ENCODE assay signal across 8 cellular contexts in genomic region chr3:49377483-49377882, GRCh38. TPM values are rescaled to one million over a fixed set of nuclear protein-coding genes. Genes with fewer than 3 reads are reported as not detected.
DNase-seq lines count a peak whose midpoint lies in the region; TF ChIP-seq lines count a peak whose summit lies in the region.

No MANE protein-coding gene starts in this region.

- H3K27ac Mint-ChIP-seq in activated CD4-positive, alpha-beta memory T cell treated with anti-CD3 and anti-CD28 coated beads, Interleukin-2, amount 10 ng/mL, durations not matched to agents 7 days and 5 days: peak overlapping the region; percentile 77

- no peak overlapping the region for H3K4me3 ChIP-seq in fibroblast of pulmonary artery (replicated peaks; ENCODE audit: low read depth, low read length)

- no peak for TF ChIP-seq CTCF in fibroblast of pulmonary artery (IDR thresholded peaks at IDR 0.05; ENCODE audit: low read length, missing control alignments)

- POLR2A ChIA-PET in activated CD4-positive, alpha-beta memory T cell treated with anti-CD3 and anti-CD28 coated beads, Interleukin-2, amount 10 ng/mL, durations not matched to agents 7 days and 5 days (lab: Charles Lee): interaction anchor here (1.1 to 1.7 kb wide), 3 partner anchors 12 to 39 kb away, joined by 3 read pairs; partner anchors contain the start of gene RHOA

- H3K27me3 Mint-ChIP-seq in activated CD4-positive, alpha-beta memory T cell treated with anti-CD3 and anti-CD28 coated beads, Interleukin-2, amount 10 ng/mL, durations not matched to agents 7 days and 5 days: no peaks in the 10 kb centered on the region

- in situ Hi-C loops in KBM-7 (cut with MboI; ENCODE audit: low pct_unique_long_range_greater_than_20kb, low sequenced_read_pairs): no loop called here

- peaks cover 58% of the 10 kb centered on the region for H3K36me3 Mint-ChIP-seq in activated CD4-positive, alpha-beta memory T cell treated with anti-CD3 and anti-CD28 coated beads, Interleukin-2, amount 10 ng/mL, durations not matched to agents 7 days and 5 days (ENCODE audit: low read depth)

- H3K4me1 Mint-ChIP-seq in activated CD4-positive, alpha-beta memory T cell treated with anti-CD3 and anti-CD28 coated beads, Interleukin-2, amount 10 ng/mL, durations not matched to agents 7 days and 5 days: peaks cover 32% of the 10 kb centered on the region

- H3K9me3 Mint-ChIP-seq in activated CD4-positive, alpha-beta memory T cell treated with anti-CD3 and anti-CD28 coated beads, Interleukin-2, amount 10 ng/mL, durations not matched to agents 7 days and 5 days: peaks cover 9% of the 10 kb centered on the region

- no peak overlapping the region for H3K4me3 Mint-ChIP-seq in activated CD4-positive, alpha-beta memory T cell treated with anti-CD3 and anti-CD28 coated beads, Interleukin-2, amount 10 ng/mL, durations not matched to agents 7 days and 5 days

- DNase-seq in KBM-7: peak; percentile 72
- peak; percentile 68 for DNase-seq in activated CD4-positive, alpha-beta memory T cell treated with anti-CD3 and anti-CD28 coated beads, Interleukin-2, amount 10 ng/mL, durations not matched to agents 7 days and 5 days
- DNase-seq in fibroblast of pulmonary artery (ENCODE audit: low read depth): peak; percentile 59
- DNase-seq in stimulated activated CD8-positive, alpha-beta memory T cell treated with anti-CD3 and anti-CD28 coated beads, Interleukin-7, amount 100 ng/mL, for 24 hours (ENCODE audit: low read depth): peak; percentile 4
- DNase-seq in NCI-H345 treated with DMSO at 0.1 percent for 48 hours (lab: John Stamatoyannopoulos, UW; ENCODE audit: unreplicated experiment): no peak
- DNase-seq in SHP77 treated with DMSO at 0.1 percent for 48 hours (lab: John Stamatoyannopoulos, UW): no peak
- DNase-seq in HUDEP-2 (lab: John Stamatoyannopoulos, UW; ENCODE audit: unreplicated experiment in 76 of 76): no peak
- DNase-seq in putamen (ENCODE audit: low spot score): no peak

- CTCF ChIA-PET in activated CD4-positive, alpha-beta memory T cell treated with anti-CD3 and anti-CD28 coated beads, Interleukin-2, amount 10 ng/mL, durations not matched to agents 7 days and 5 days (lab: Charles Lee): interaction anchor here (0.5 kb wide), 1 partner anchor 531 kb away, joined by 3 read pairs; no protein-coding TSS in a partner anchor

RNA-seq across cellular contexts. Expression of gene GPX1, which starts 19.3 kb away (rescaled TPM):
- 10 to 100 TPM; 71.5 to 76.8 TPM for total RNA-seq in activated CD4-positive, alpha-beta memory T cell treated with anti-CD3 and anti-CD28 coated beads, Interleukin-2, amount 10 ng/mL, durations not matched to agents 7 days and 5 days

RNA-seq across cellular contexts. Expression of gene RHOA, which starts 34.3 kb away (rescaled TPM):
- total RNA-seq in activated CD4-positive, alpha-beta memory T cell treated with anti-CD3 and anti-CD28 coated beads, Interleukin-2, amount 10 ng/mL, durations not matched to agents 7 days and 5 days: 100 to 1,000 TPM; 504 to 505 TPM

RNA-seq across cellular contexts. Expression of gene TCTA, which starts 34.7 kb away (rescaled TPM):
- total RNA-seq in activated CD4-positive, alpha-beta memory T cell treated with anti-CD3 and anti-CD28 coated beads, Interleukin-2, amount 10 ng/mL, durations not matched to agents 7 days and 5 days: 10 to 100 TPM; 19.7 to 22.4 TPM

RNA-seq across cellular contexts. Expression of gene USP4, which starts 37.6 kb away (rescaled TPM):
- total RNA-seq in activated CD4-positive, alpha-beta memory T cell treated with anti-CD3 and anti-CD28 coated beads, Interleukin-2, amount 10 ng/mL, durations not matched to agents 7 days and 5 days: 10 to 100 TPM; 77.8 to 85.0 TPM

RNA-seq across cellular contexts. Expression of gene AMT, which starts 44.8 kb away (rescaled TPM):
- total RNA-seq in activated CD4-positive, alpha-beta memory T cell treated with anti-CD3 and anti-CD28 coated beads, Interleukin-2, amount 10 ng/mL, durations not matched to agents 7 days and 5 days: 1 to 10 TPM; 3.5 to 5.2 TPM

Comparison
In these comparisons a context has a peak if more than half of its experiments do, and no peak if none do; other contexts are left out.
1. DNase-seq: peak in KBM-7 (single experiment), activated CD4-positive, alpha-beta memory T cell treated with anti-CD3 and anti-CD28 coated beads, Interleukin-2, amount 10 ng/mL, durations not matched to agents 7 days and 5 days (single experiment), fibroblast of pulmonary artery (single experiment) and stimulated activated CD8-positive, alpha-beta memory T cell treated with anti-CD3 and anti-CD28 coated beads, Interleukin-7, amount 100 ng/mL, for 24 hours (single experiment); none in NCI-H345 treated with DMSO at 0.1 percent for 48 hours (single experiment), SHP77 treated with DMSO at 0.1 percent for 48 hours (single experiment), HUDEP-2 (0 of 76) and putamen (single experiment).